8 cellular contexts compared by ENCODE assay signal in the genomic region with DNA sequence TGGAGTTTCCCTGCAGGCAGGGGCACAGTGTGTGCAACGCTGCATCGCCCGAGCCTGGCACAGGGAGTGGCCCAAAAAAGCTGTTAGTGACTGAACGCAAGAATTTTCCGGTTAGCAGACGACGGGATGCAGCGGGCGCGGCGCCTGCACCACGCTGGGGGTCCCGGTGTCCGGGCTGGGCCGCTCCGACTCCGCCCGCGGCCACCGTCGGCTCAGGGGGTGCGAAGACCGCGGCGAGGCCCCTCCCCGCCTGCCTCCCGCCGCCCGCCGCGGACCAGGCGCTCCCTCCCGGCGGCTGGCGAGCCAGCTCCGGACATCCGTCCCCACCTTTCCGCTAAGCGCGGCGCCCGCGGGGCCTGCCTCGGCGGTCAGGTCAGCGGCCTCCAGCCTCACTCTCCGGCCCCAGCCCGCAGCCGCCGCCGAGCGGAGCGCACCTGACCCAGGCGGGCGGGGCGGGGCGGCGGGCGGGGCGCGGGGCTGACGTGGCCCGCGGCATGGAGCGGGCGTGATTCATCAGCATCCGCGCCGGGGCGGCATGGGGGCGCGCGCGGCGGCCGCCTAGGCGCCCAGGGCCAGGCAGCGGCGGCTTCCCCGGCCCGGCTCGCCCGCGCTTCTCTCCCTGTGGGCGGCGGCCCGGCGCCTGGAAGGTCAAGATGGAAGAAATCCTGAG. TPM values are rescaled to one million over a fixed set of nuclear protein-coding genes. Genes with fewer than 3 reads are reported as not detected.
A peak's percentile ranks its signal among the peaks of the same experiment; 100 is the strongest.
DNase-seq lines count a peak whose midpoint lies in the region; ATAC-seq and TF ChIP-seq lines count a peak whose summit lies in the region.

A gene with protein sequence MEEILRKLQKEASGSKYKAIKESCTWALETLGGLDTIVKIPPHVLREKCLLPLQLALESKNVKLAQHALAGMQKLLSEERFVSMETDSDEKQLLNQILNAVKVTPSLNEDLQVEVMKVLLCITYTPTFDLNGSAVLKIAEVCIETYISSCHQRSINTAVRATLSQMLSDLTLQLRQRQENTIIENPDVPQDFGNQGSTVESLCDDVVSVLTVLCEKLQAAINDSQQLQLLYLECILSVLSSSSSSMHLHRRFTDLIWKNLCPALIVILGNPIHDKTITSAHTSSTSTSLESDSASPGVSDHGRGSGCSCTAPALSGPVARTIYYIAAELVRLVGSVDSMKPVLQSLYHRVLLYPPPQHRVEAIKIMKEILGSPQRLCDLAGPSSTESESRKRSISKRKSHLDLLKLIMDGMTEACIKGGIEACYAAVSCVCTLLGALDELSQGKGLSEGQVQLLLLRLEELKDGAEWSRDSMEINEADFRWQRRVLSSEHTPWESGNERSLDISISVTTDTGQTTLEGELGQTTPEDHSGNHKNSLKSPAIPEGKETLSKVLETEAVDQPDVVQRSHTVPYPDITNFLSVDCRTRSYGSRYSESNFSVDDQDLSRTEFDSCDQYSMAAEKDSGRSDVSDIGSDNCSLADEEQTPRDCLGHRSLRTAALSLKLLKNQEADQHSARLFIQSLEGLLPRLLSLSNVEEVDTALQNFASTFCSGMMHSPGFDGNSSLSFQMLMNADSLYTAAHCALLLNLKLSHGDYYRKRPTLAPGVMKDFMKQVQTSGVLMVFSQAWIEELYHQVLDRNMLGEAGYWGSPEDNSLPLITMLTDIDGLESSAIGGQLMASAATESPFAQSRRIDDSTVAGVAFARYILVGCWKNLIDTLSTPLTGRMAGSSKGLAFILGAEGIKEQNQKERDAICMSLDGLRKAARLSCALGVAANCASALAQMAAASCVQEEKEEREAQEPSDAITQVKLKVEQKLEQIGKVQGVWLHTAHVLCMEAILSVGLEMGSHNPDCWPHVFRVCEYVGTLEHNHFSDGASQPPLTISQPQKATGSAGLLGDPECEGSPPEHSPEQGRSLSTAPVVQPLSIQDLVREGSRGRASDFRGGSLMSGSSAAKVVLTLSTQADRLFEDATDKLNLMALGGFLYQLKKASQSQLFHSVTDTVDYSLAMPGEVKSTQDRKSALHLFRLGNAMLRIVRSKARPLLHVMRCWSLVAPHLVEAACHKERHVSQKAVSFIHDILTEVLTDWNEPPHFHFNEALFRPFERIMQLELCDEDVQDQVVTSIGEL (N-terminal part only) (plus strand): TSS at position 506 of the 670 bp plus-strand sequence. CDS start 148 bp downstream, at position 654.

- peaks cover 0 to 14% (median 6%) of the 10 kb centered on the region in 7 donors for H3K9me3 Mint-ChIP-seq in CD14-positive monocyte
- no peaks in the 10 kb centered on the region for H3K9me3 Mint-ChIP-seq in WTC11

- TF ChIP-seq CTCF in CD14-positive monocyte (IDR thresholded peaks at IDR 0.05) = no peak
- TF ChIP-seq CTCF in WTC11 (IDR thresholded peaks at IDR 0.05) = no peak
- TF ChIP-seq CTCF in cardiac fibroblast (IDR thresholded peaks at IDR 0.05; ENCODE audit: low read depth, low read length) = no peak

- peaks cover 16% of the 10 kb centered on the region for H3K4me1 Mint-ChIP-seq in CD14-positive monocyte
- H3K4me1 Mint-ChIP-seq in WTC11 = peaks cover 30% of the 10 kb centered on the region

- intact Hi-C loops in CD14-positive monocyte (cut with micrococcal nuclease) = no loop called here

- CTCF ChIA-PET in WTC11 (lab: Charles Lee) = interaction anchor here (0.6 to 3.4 kb wide), 3 partner anchors 49 to 357 kb away, joined by 3 to 14 read pairs (median 4); a partner anchor contains a TSS

- H3K27me3 Mint-ChIP-seq in CD14-positive monocyte (ENCODE audit: low read depth in 3 of 3) (peaks cover 57 to 75% (median 61%) of the 10 kb centered on the region in 3 donors), WTC11 (ENCODE audit: low read depth) (peaks cover 25% of the 10 kb centered on the region)

- H3K36me3 Mint-ChIP-seq in CD14-positive monocyte (peaks cover 3 to 14% of the 10 kb centered on the region in 2 donors), WTC11 (no peaks in the 10 kb centered on the region)

- peak within 1 kb of the TSS; percentile 35 to 46 for H3K4me3 ChIP-seq in cardiac fibroblast (replicated peaks in 1 of 2; ENCODE audit: low read depth in 2 of 2, low read length in 2 of 2)

- DNase-seq in CD14-positive monocyte (ENCODE audit: low spot score) = no peak
- peak; percentile 76 for DNase-seq in HuH-7.5 (ENCODE audit: low spot score)
- DNase-seq in WTC11 (ENCODE audit: low spot score) = peak; percentile 75
- DNase-seq in cardiac fibroblast (ENCODE audit: low read depth in 2 of 2) = peak; percentile 12 to 14
- DNase-seq in kidney glomerular epithelial cell (lab: John Stamatoyannopoulos, UW) = peak; percentile 39
- DNase-seq in stimulated activated CD4-positive, alpha-beta T cell treated with anti-CD3 and anti-CD28 coated beads, Interleukin-15, amount 100 ng/mL, for 24 hours = peak; percentile 78
- no peak for DNase-seq in NOMO-1 treated with DMSO at 0.1 percent for 48 hours (lab: John Stamatoyannopoulos, UW; ENCODE audit: unreplicated experiment)

- peak within 1 kb of the TSS; percentile 78 to 94 for H3K4me3 Mint-ChIP-seq in CD14-positive monocyte
- H3K4me3 Mint-ChIP-seq in WTC11 = peak within 1 kb of the TSS; percentile 83

- POLR2A ChIA-PET in WTC11 (lab: Charles Lee) = interaction anchor here (0.7 to 1.4 kb wide), 3 partner anchors 11 to 243 kb away, joined by 3 to 8 read pairs (median 3); a partner anchor contains a TSS

- ATAC-seq in GM21381 (IDR thresholded peaks at IDR 0.05; ENCODE audit: unreplicated experiment) = peak; percentile 73
- peak; percentile 83 for ATAC-seq in WTC11

- H3K27ac Mint-ChIP-seq in CD14-positive monocyte = peak within 1 kb of the TSS in 3 of 7 donors; percentile 12 to 48 (median 14)
- H3K27ac Mint-ChIP-seq in WTC11 = 0 out of 2 replicates have a peak within 1 kb of the TSS, but pooled peaks have one; percentile 37

TF ChIP-seq in WTC11, 78 proteins besides CTCF, POLR2A, EP300 and RAD21 (continues in another document):
- TF ChIP-seq, protein P1, sequence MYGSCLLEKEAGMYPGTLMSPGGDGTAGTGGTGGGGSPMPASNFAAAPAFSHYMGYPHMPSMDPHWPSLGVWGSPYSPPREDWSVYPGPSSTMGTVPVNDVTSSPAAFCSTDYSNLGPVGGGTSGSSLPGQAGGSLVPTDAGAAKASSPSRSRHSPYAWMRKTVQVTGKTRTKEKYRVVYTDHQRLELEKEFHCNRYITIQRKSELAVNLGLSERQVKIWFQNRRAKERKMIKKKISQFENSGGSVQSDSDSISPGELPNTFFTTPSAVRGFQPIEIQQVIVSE (CRISPR knock-in tag; IDR thresholded peaks at IDR 0.05; ENCODE audit: borderline replicate concordance) = no peak
- TF ChIP-seq, protein P2, sequence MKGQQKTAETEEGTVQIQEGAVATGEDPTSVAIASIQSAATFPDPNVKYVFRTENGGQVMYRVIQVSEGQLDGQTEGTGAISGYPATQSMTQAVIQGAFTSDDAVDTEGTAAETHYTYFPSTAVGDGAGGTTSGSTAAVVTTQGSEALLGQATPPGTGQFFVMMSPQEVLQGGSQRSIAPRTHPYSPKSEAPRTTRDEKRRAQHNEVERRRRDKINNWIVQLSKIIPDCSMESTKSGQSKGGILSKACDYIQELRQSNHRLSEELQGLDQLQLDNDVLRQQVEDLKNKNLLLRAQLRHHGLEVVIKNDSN (CRISPR knock-in tag; IDR thresholded peaks at IDR 0.05) = no peak
- TF ChIP-seq, protein P3, sequence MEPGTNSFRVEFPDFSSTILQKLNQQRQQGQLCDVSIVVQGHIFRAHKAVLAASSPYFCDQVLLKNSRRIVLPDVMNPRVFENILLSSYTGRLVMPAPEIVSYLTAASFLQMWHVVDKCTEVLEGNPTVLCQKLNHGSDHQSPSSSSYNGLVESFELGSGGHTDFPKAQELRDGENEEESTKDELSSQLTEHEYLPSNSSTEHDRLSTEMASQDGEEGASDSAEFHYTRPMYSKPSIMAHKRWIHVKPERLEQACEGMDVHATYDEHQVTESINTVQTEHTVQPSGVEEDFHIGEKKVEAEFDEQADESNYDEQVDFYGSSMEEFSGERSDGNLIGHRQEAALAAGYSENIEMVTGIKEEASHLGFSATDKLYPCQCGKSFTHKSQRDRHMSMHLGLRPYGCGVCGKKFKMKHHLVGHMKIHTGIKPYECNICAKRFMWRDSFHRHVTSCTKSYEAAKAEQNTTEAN (CRISPR knock-in tag; IDR thresholded peaks at IDR 0.05) = no peak; the same call in 1 of the 2 replicates
- TF ChIP-seq, protein P4, sequence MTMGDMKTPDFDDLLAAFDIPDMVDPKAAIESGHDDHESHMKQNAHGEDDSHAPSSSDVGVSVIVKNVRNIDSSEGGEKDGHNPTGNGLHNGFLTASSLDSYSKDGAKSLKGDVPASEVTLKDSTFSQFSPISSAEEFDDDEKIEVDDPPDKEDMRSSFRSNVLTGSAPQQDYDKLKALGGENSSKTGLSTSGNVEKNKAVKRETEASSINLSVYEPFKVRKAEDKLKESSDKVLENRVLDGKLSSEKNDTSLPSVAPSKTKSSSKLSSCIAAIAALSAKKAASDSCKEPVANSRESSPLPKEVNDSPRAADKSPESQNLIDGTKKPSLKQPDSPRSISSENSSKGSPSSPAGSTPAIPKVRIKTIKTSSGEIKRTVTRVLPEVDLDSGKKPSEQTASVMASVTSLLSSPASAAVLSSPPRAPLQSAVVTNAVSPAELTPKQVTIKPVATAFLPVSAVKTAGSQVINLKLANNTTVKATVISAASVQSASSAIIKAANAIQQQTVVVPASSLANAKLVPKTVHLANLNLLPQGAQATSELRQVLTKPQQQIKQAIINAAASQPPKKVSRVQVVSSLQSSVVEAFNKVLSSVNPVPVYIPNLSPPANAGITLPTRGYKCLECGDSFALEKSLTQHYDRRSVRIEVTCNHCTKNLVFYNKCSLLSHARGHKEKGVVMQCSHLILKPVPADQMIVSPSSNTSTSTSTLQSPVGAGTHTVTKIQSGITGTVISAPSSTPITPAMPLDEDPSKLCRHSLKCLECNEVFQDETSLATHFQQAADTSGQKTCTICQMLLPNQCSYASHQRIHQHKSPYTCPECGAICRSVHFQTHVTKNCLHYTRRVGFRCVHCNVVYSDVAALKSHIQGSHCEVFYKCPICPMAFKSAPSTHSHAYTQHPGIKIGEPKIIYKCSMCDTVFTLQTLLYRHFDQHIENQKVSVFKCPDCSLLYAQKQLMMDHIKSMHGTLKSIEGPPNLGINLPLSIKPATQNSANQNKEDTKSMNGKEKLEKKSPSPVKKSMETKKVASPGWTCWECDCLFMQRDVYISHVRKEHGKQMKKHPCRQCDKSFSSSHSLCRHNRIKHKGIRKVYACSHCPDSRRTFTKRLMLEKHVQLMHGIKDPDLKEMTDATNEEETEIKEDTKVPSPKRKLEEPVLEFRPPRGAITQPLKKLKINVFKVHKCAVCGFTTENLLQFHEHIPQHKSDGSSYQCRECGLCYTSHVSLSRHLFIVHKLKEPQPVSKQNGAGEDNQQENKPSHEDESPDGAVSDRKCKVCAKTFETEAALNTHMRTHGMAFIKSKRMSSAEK (CRISPR knock-in tag; IDR thresholded peaks at IDR 0.05; ENCODE audit: borderline replicate concordance) = no peak
- TF ChIP-seq ATF1 (CRISPR knock-in tag; IDR thresholded peaks at IDR 0.05) (0 out of 2 replicates have a peak, but pooled peaks have one; percentile 21), CREM (CRISPR knock-in tag; IDR thresholded peaks at IDR 0.05) (peak; percentile 78; the same call in 1 of the 2 replicates), ZNF317 (CRISPR knock-in tag; IDR thresholded peaks at IDR 0.05; ENCODE audit: borderline replicate concordance, low read depth) (peak; percentile 57; the same call in 1 of the 2 replicates)

RNA-seq across cellular contexts. Expression of the gene that starts here (rescaled TPM):
- not detected for polyA plus RNA-seq in CD14-positive monocyte
- 20.0 to 20.5 TPM (median 20.1 TPM) in 3 replicates for total RNA-seq in WTC11 (2021)

Comparison
In these comparisons a context has a peak if more than half of its experiments do, and no peak if none do; other contexts are left out.
1. DNase-seq: peak in HuH-7.5 (single experiment), WTC11 (single experiment), cardiac fibroblast (2 of 2), kidney glomerular epithelial cell (single experiment) and stimulated activated CD4-positive, alpha-beta T cell treated with anti-CD3 and anti-CD28 coated beads, Interleukin-15, amount 100 ng/mL, for 24 hours (single experiment); none in CD14-positive monocyte (single experiment) and NOMO-1 treated with DMSO at 0.1 percent for 48 hours (single experiment).